In genomic region chr11:134226806-134227325, GRCh38 we compare ENCODE assay signal across 13 cellular contexts. TPM values are rescaled to one million over a fixed set of nuclear protein-coding genes. Genes with fewer than 3 reads are reported as not detected.
A peak's percentile ranks its signal among the peaks of the same experiment; 100 is the strongest.
DNase-seq lines count a peak whose midpoint lies in the region; ATAC-seq and TF ChIP-seq lines count a peak whose summit lies in the region.
"Had no signal": no experiment of that assay in that cellular context is flagged by ENCODE, and none has a peak within 500 bp of the region (broad histone marks: within the 10 kb centered on the region; RNA-seq: fewer than 3 reads in every experiment).

No MANE protein-coding gene starts in this region.

- H3K27ac ChIP-seq in OCI-LY7 (ENCODE audit: low read depth, low read length, poor library complexity, severe bottlenecking) = no peak overlapping the region
- no peak overlapping the region for H3K27ac ChIP-seq in dorsolateral prefrontal cortex
- H3K27ac ChIP-seq: cardiac muscle cell, parathyroid adenoma, SJCRH30, thyroid gland had no signal

- peak overlapping the region; percentile 87 for H3K4me2 ChIP-seq in OCI-LY7 (ENCODE audit: low read length)

- peaks cover 68% of the 10 kb centered on the region for H3K4me1 Mint-ChIP-seq in T-helper 2 cell treated with Interferon-gamma antibody and Interleukin-4, amounts not matched to agents 5 μg/mL and 100 μg/mL, for 36 hours (ENCODE audit: low read depth)
- H3K4me1 Mint-ChIP-seq in progenitor cell of endocrine pancreas (ENCODE audit: low read depth) = peaks cover 14% of the 10 kb centered on the region

- H3K27me3 ChIP-seq in dorsolateral prefrontal cortex = no peaks in the 10 kb centered on the region
- H3K27me3 ChIP-seq: cardiac muscle cell, SJCRH30, thyroid gland had no signal

- peaks cover 53% of the 10 kb centered on the region for H3K79me2 ChIP-seq in OCI-LY7 (ENCODE audit: insufficient read depth, low read depth, low read length)

- CTCF ChIA-PET in OCI-LY7 (lab: Charles Lee; ENCODE audit: unreplicated experiment) = no interaction called here

- no peak overlapping the region for H2AFZ ChIP-seq in OCI-LY7 (ENCODE audit: low read length)
- H2AFZ ChIP-seq: parathyroid adenoma had no signal

- H3K27me3 Mint-ChIP-seq in T-helper 2 cell treated with Interferon-gamma antibody and Interleukin-4, amounts not matched to agents 5 μg/mL and 100 μg/mL, for 36 hours (ENCODE audit: low read depth) = no peaks in the 10 kb centered on the region
- no peaks in the 10 kb centered on the region for H3K27me3 Mint-ChIP-seq in progenitor cell of endocrine pancreas

- H3K9me3 Mint-ChIP-seq in T-helper 2 cell treated with Interferon-gamma antibody and Interleukin-4, amounts not matched to agents 5 μg/mL and 100 μg/mL, for 36 hours = no peaks in the 10 kb centered on the region
- no peaks in the 10 kb centered on the region for H3K9me3 Mint-ChIP-seq in progenitor cell of endocrine pancreas (ENCODE audit: low read depth)

- H3K4me3 Mint-ChIP-seq in T-helper 2 cell treated with Interferon-gamma antibody and Interleukin-4, amounts not matched to agents 5 μg/mL and 100 μg/mL, for 36 hours = peak overlapping the region; percentile 95
- H3K4me3 Mint-ChIP-seq in progenitor cell of endocrine pancreas (ENCODE audit: low read depth) = peak overlapping the region; percentile 33

- ATAC-seq in GM21390 (IDR thresholded peaks at IDR 0.05; ENCODE audit: unreplicated experiment) = no peak
- ATAC-seq in GM21825 (IDR thresholded peaks at IDR 0.05; ENCODE audit: unreplicated experiment) = no peak
- ATAC-seq in HG03442 (IDR thresholded peaks at IDR 0.05; ENCODE audit: unreplicated experiment) = no peak

- no peaks in the 10 kb centered on the region for H3K9me3 ChIP-seq in OCI-LY7 (ENCODE audit: low read length)
- H3K9me3 ChIP-seq: SJCRH30, thyroid gland had no signal

- intact Hi-C loops in OCI-LY7 (cut with micrococcal nuclease; ENCODE audit: unreplicated experiment) = no loop called here
- intact Hi-C loops in dorsolateral prefrontal cortex (cut with DNase I) = loop anchor here (10.0 kb wide), 2 partner anchors 182 to 292 kb away; no protein-coding TSS in a partner anchor

- peaks cover 15% of the 10 kb centered on the region for H3K36me3 ChIP-seq in OCI-LY7 (ENCODE audit: insufficient read depth, low read length)
- H3K36me3 ChIP-seq: cardiac muscle cell, thyroid gland had no signal

- H3K4me1 ChIP-seq in OCI-LY7 (ENCODE audit: insufficient read depth, low read length, poor library complexity, severe bottlenecking) = peaks cover 64% of the 10 kb centered on the region

- no peak overlapping the region for H3K27ac Mint-ChIP-seq in T-helper 2 cell treated with Interferon-gamma antibody and Interleukin-4, amounts not matched to agents 5 μg/mL and 100 μg/mL, for 36 hours
- no peak overlapping the region for H3K27ac Mint-ChIP-seq in progenitor cell of endocrine pancreas

- H3K36me3 Mint-ChIP-seq in T-helper 2 cell treated with Interferon-gamma antibody and Interleukin-4, amounts not matched to agents 5 μg/mL and 100 μg/mL, for 36 hours (ENCODE audit: low read depth) = peaks cover 29% of the 10 kb centered on the region
- no peaks in the 10 kb centered on the region for H3K36me3 Mint-ChIP-seq in progenitor cell of endocrine pancreas (ENCODE audit: insufficient read depth)

- peak overlapping the region; percentile 97 for H3K4me3 ChIP-seq in OCI-LY7 (ENCODE audit: low read depth, low read length, poor library complexity, severe bottlenecking)
- H3K4me3 ChIP-seq in dorsolateral prefrontal cortex = peak overlapping the region in 55 of 59 donors; percentile 61 to 98 (median 88)
- H3K4me3 ChIP-seq: cardiac muscle cell, thyroid gland had no signal

- H4K20me1 ChIP-seq in OCI-LY7 (ENCODE audit: insufficient read depth, low read length) = peaks cover 66% of the 10 kb centered on the region

- DNase-seq in T-helper 2 cell treated with Interferon-gamma antibody and Interleukin-4, amounts not matched to agents 5 μg/mL and 100 μg/mL, for 36 hours (ENCODE audit: low spot score) = no peak
- no peak for DNase-seq in T-helper 2 cell
- no peak for DNase-seq in OCI-LY7 (ENCODE audit: low spot score)
- no peak for DNase-seq in dorsolateral prefrontal cortex
- DNase-seq in progenitor cell of endocrine pancreas (ENCODE audit: low spot score, unreplicated experiment) = no peak
- DNase-seq: NCI-H345, SJCRH30, thyroid gland had no signal

- POLR2A ChIA-PET in OCI-LY7 (lab: Charles Lee) = interaction anchor here (0.5 to 2.0 kb wide), 3 partner anchors 12 to 32 kb away, joined by 3 to 4 read pairs (median 4); no protein-coding TSS in a partner anchor

- BruUV-seq in OCI-LY7 (replicated peaks; lab: Mats Ljungman, UMichigan) = no TSS peak

- TF ChIP-seq CTCF in OCI-LY7 (conservative IDR thresholded peaks at IDR 0.05; ENCODE audit: low read length) (no peak), dorsolateral prefrontal cortex (IDR thresholded peaks at IDR 0.05 in 54 of 56, conservative IDR thresholded peaks at IDR 0.05 in 2 of 56; ENCODE audit: low read depth in 1 of 56, partially characterized antibody in 56 of 56) (no peak), progenitor cell of endocrine pancreas (IDR thresholded peaks at IDR 0.05; ENCODE audit: unreplicated experiment) (no peak)

- H3K9me2 ChIP-seq in OCI-LY7 (ENCODE audit: insufficient read depth, low read length) = no peaks in the 10 kb centered on the region

RNA-seq across cellular contexts. Expression of gene VPS26B, which starts 2.4 kb away (rescaled TPM):
- 22.7 and 24.9 TPM in 2 replicates for total RNA-seq in OCI-LY7 (2014; rRNA removed; shearing (Covaris generic))
- 25.1 and 33.1 TPM in 2 replicates for total RNA-seq in OCI-LY7 (2022)
- total RNA-seq in dorsolateral prefrontal cortex = 100 to 1,000 TPM in 20 of 120 experiments, 10 to 100 TPM in 100; 65.2 to 113 (median 90.6) TPM
- total RNA-seq in progenitor cell of endocrine pancreas = 39.5 and 39.6 TPM in 2 replicates

RNA-seq across cellular contexts. Expression of gene NCAPD3, which starts 3.1 kb away (rescaled TPM):
- 72.8 and 89.1 TPM in 2 replicates for total RNA-seq in OCI-LY7 (2014; rRNA removed; shearing (Covaris generic))
- 112 and 125 TPM in 2 replicates for total RNA-seq in OCI-LY7 (2022)
- total RNA-seq in dorsolateral prefrontal cortex = 10 to 100 TPM; 13.4 to 32.0 (median 21.2) TPM
- total RNA-seq in progenitor cell of endocrine pancreas = 30.0 and 30.9 TPM in 2 replicates

RNA-seq across cellular contexts. Expression of gene THYN1, which starts 26.3 kb away (rescaled TPM):
- 82.8 and 101 TPM in 2 replicates for total RNA-seq in OCI-LY7 (2014; rRNA removed; shearing (Covaris generic))
- total RNA-seq in OCI-LY7 (2022) (51.6 and 52.4 TPM in 2 replicates), dorsolateral prefrontal cortex (100 to 1,000 TPM in 3 of 120 experiments, 10 to 100 TPM in 117; 37.8 to 102 (median 75.3) TPM), progenitor cell of endocrine pancreas (69.6 and 70.5 TPM in 2 replicates)

RNA-seq across cellular contexts. Expression of gene ACAD8, which starts 26.5 kb away (rescaled TPM):
- total RNA-seq in OCI-LY7 (2014; rRNA removed; shearing (Covaris generic)) = 22.8 and 29.7 TPM in 2 replicates
- total RNA-seq in OCI-LY7 (2022) (20.4 and 24.7 TPM in 2 replicates), dorsolateral prefrontal cortex (10 to 100 TPM; 30.4 to 56.7 (median 43.4) TPM), progenitor cell of endocrine pancreas (35.9 and 37.6 TPM in 2 replicates)

RNA-seq across cellular contexts. Expression of gene GLB1L3, which starts 49.3 kb away (rescaled TPM):
- not detected in 2 replicates for total RNA-seq in OCI-LY7 (2014; rRNA removed; shearing (Covaris generic))
- total RNA-seq in OCI-LY7 (2022) = not detected in 2 replicates
- 10 to 100 TPM in 99 of 120 experiments, 1 to 10 TPM in 21; 5.3 to 26.4 (median 14.1) TPM for total RNA-seq in dorsolateral prefrontal cortex
- total RNA-seq in progenitor cell of endocrine pancreas = not detected in 2 replicates
- total RNA-seq: cardiac muscle cell, SJCRH30 had no signal
